In genomic region chr22:50544746-50545253, GRCh38 we compare ENCODE assay signal across 9 cellular contexts. TPM values are rescaled to one million over a fixed set of nuclear protein-coding genes. Genes with fewer than 3 reads are reported as not detected.
DNase-seq lines count a peak whose midpoint lies in the region; ATAC-seq and TF ChIP-seq lines count a peak whose summit lies in the region.
"Had no signal": no experiment of that assay in that cellular context is flagged by ENCODE, and none has a peak within 500 bp of the region (broad histone marks: within the 10 kb centered on the region; RNA-seq: fewer than 3 reads in every experiment).

No MANE protein-coding gene starts in this region.

- H3K9me2 ChIP-seq in Loucy (replicated peaks; ENCODE audit: low read depth, low read length), result no peaks in the 10 kb centered on the region

- H3K9me3 Mint-ChIP-seq in naive thymus-derived CD8-positive, alpha-beta T cell, result no peaks in the 10 kb centered on the region

- DNase-seq in DMS53 treated with DMSO at 0.1 percent for 48 hours (lab: John Stamatoyannopoulos, UW; ENCODE audit: unreplicated experiment), result peak; percentile 18
- no peak for DNase-seq in adipocyte (ENCODE audit: low read depth)
- DNase-seq in naive thymus-derived CD8-positive, alpha-beta T cell, result no peak
- DNase-seq in NCI-H2107 (lab: John Stamatoyannopoulos, UW), result no peak
- DNase-seq in central memory CD4-positive, alpha-beta T cell, result no peak
- no peak for DNase-seq in NCI-H146 treated with DMSO at 0.1 percent for 48 hours (lab: John Stamatoyannopoulos, UW; ENCODE audit: unreplicated experiment)

- POLR2A ChIA-PET in naive thymus-derived CD8-positive, alpha-beta T cell (lab: Charles Lee), result interaction anchor here (0.9 to 3.1 kb wide), 5 partner anchors 12 to 77 kb away, joined by 4 to 15 read pairs (median 7); partner anchors contain the start of genes SCO2 and TYMP

- no peak for TF ChIP-seq CTCF in Loucy (conservative IDR thresholded peaks at IDR 0.05; ENCODE audit: low read length)

- no peak for TF ChIP-seq POLR2A in GM18505 (IDR thresholded peaks at IDR 0.05; ENCODE audit: borderline replicate concordance, extremely low read depth, insufficient read depth, insufficient read length)

- H3K4me3 ChIP-seq in Loucy (ENCODE audit: low read length, poor library complexity, severe bottlenecking) (peak overlapping the region; percentile 49), adipocyte (ENCODE audit: low read length) (peak overlapping the region; percentile 67)

- no peaks in the 10 kb centered on the region for H3K27me3 ChIP-seq in Loucy (ENCODE audit: insufficient read depth, low read length, poor library complexity, severe bottlenecking)
- H3K27me3 ChIP-seq in adipocyte (replicated peaks; ENCODE audit: control insufficient read depth, insufficient read depth, low read length), result peaks cover 11% of the 10 kb centered on the region

- H3K4me1 ChIP-seq in Loucy (ENCODE audit: insufficient read depth, low read length, poor library complexity, severe bottlenecking), result peaks cover 31% of the 10 kb centered on the region
- H3K4me1 ChIP-seq in adipocyte (ENCODE audit: control insufficient read depth, insufficient read depth, low read length), result peaks cover 43% of the 10 kb centered on the region

- H3K9ac ChIP-seq in Loucy (ENCODE audit: low read depth, low read length, poor library complexity, severe bottlenecking) (peak overlapping the region; percentile 46), adipocyte (ENCODE audit: low read length) (peak overlapping the region; percentile 78)

- H3K4me1 Mint-ChIP-seq in naive thymus-derived CD8-positive, alpha-beta T cell, result peaks cover 12 to 63% (median 35%) of the 10 kb centered on the region in 4 donors

- H3K27ac Mint-ChIP-seq in naive thymus-derived CD8-positive, alpha-beta T cell, result peak overlapping the region in 9 of 10 donors; percentile 5 to 93 (median 56)

- H3K9me3 ChIP-seq in Loucy (ENCODE audit: insufficient read depth, low read depth, low read length) (no peaks in the 10 kb centered on the region), adipocyte (ENCODE audit: control insufficient read depth, low read length) (no peaks in the 10 kb centered on the region)

- H3K36me3 Mint-ChIP-seq in naive thymus-derived CD8-positive, alpha-beta T cell, result no peaks in the 10 kb centered on the region

- H4K20me1 ChIP-seq in Loucy (ENCODE audit: insufficient read depth, low read length, poor library complexity, severe bottlenecking), result no peaks in the 10 kb centered on the region

- H3K36me3 ChIP-seq in Loucy (ENCODE audit: insufficient read depth, low read length), result no peaks in the 10 kb centered on the region
- H3K36me3 ChIP-seq in adipocyte (ENCODE audit: control insufficient read depth, insufficient read depth, low read length, severe bottlenecking), result no peaks in the 10 kb centered on the region

- no peaks in the 10 kb centered on the region for H3F3A ChIP-seq in Loucy (ENCODE audit: low read depth)

- peak overlapping the region; percentile 75 for H3K4me2 ChIP-seq in Loucy (ENCODE audit: low read depth, low read length, poor library complexity, severe bottlenecking)

- H2AFZ ChIP-seq in Loucy (ENCODE audit: low read length), result no peak overlapping the region

- no peak for ATAC-seq in naive thymus-derived CD8-positive, alpha-beta T cell
- no peak for ATAC-seq in GM18505 (IDR thresholded peaks at IDR 0.05; ENCODE audit: unreplicated experiment)

- peak overlapping the region in 8 of 10 donors; percentile 16 to 74 (median 66) for H3K4me3 Mint-ChIP-seq in naive thymus-derived CD8-positive, alpha-beta T cell

- no peaks in the 10 kb centered on the region for H3K27me3 Mint-ChIP-seq in naive thymus-derived CD8-positive, alpha-beta T cell

- H3K79me2 ChIP-seq in Loucy (ENCODE audit: insufficient read depth, low read length), result peaks cover 6% of the 10 kb centered on the region; the same call in 1 of the 2 replicates

RNA-seq across cellular contexts. Expression of gene KLHDC7B, which starts 0.9 kb away (rescaled TPM):
- 1 to 10 TPM; 5.7 to 6.2 TPM for total RNA-seq in naive thymus-derived CD8-positive, alpha-beta T cell
- 1 to 10 TPM; 5.3 to 7.9 (median 6.5) TPM for polyA plus RNA-seq in naive thymus-derived CD8-positive, alpha-beta T cell
- total RNA-seq: lung microvascular endothelial cell had no signal

RNA-seq across cellular contexts. Expression of gene TYMP, which starts 15.0 kb away (rescaled TPM):
- total RNA-seq in naive thymus-derived CD8-positive, alpha-beta T cell, result 1 to 10 TPM; 2.1 to 3.4 TPM
- polyA plus RNA-seq in naive thymus-derived CD8-positive, alpha-beta T cell, result 1 to 10 TPM; 1.9 to 5.5 (median 3.1) TPM

RNA-seq across cellular contexts. Expression of gene SYCE3, which starts 17.9 kb away (rescaled TPM):
- not detected for total RNA-seq in naive thymus-derived CD8-positive, alpha-beta T cell
- not detected for polyA plus RNA-seq in naive thymus-derived CD8-positive, alpha-beta T cell
- total RNA-seq: lung microvascular endothelial cell had no signal

RNA-seq across cellular contexts. Expression of gene SCO2, which starts 19.4 kb away (rescaled TPM):
- 1 to 10 TPM in 1 of 2 experiments, not detected in 1; 2.7 TPM for total RNA-seq in naive thymus-derived CD8-positive, alpha-beta T cell
- 1 to 10 TPM; 4.0 to 8.3 (median 6.8) TPM for polyA plus RNA-seq in naive thymus-derived CD8-positive, alpha-beta T cell

RNA-seq across cellular contexts. Expression of gene CPT1B, which starts 33.4 kb away (rescaled TPM):
- total RNA-seq in naive thymus-derived CD8-positive, alpha-beta T cell, result 10 to 100 TPM; 94.7 to 97.5 TPM
- 1 to 10 TPM in 1 of 3 donors, under 1 TPM in 1, not detected in 1; 0.23 to 1.3 TPM for polyA plus RNA-seq in naive thymus-derived CD8-positive, alpha-beta T cell
